8 cellular contexts compared by ENCODE assay signal in the genomic region with DNA sequence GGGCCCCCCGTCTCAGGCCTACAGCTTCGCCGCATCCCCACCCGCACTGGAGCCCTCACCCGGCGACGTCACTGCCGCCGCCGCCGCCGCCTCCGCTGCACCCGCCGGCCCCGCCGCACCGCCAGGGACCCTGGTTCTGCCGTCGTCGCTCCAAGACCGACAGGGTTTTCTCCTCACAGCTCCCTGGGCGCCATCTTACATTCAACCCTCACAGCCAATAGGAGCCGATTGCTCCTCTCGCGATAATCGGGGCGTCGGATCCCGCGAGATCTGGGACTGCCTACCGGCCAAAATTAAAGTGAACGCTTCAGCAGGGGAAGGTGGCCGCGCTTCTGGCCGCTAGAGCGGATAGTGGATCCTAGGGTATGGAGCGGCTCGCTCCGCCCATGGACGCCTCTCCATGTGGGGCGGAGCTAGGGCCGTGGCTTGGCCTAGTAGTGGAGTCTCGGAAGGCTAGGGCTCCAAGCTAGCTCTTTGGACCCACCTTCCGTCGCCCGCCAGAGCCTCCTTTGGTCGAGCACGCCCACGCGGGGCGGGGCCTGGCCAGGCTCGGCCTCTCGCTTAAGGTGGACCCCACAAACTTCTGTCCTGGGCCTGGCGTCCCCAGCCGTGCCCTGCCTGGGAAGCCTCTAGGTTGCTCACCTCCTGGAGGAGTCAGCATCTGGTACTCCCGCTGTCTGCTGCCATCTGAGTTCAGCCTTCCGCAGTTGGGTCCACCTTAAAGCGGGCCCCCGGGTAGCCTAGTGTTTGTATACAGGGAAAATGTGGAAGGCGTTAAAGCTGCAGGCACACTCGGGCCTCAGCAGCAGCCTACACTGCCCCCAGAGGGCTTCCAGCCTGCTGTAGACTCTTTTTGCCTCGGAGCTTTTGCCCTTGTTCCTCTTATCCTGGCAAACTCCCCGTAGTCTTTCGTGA. TPM values are rescaled to one million over a fixed set of nuclear protein-coding genes. Genes with fewer than 3 reads are reported as not detected.
A peak's percentile ranks its signal among the peaks of the same experiment; 100 is the strongest.
DNase-seq lines count a peak whose midpoint lies in the region; ATAC-seq and TF ChIP-seq lines count a peak whose summit lies in the region.

TSS of gene QRICH1 (minus strand) at position 219 of the 915 bp plus-strand sequence. CDS start 17,054 bp downstream, outside the sequence.

- H3K27ac ChIP-seq in C4-2B (peak within 1 kb of the TSS; percentile 89), coronary artery (peak within 1 kb of the TSS; percentile 90 to 97)

- peaks cover 17% of the 10 kb centered on the region for H3K4me1 Mint-ChIP-seq in activated CD4-positive, alpha-beta T cell treated with anti-CD3 and anti-CD28 coated beads, Interleukin-2, amount 10 ng/mL, durations not matched to agents 24 days and 14 days

- intact Hi-C loops in activated CD4-positive, alpha-beta T cell treated with anti-CD3 and anti-CD28 coated beads, Interleukin-2, amount 10 ng/mL, durations not matched to agents 24 days and 14 days (cut with micrococcal nuclease) = loop anchor here (1.0 to 5.0 kb wide), 16 partner anchors 10 to 459 kb away; partner anchors contain the start of genes ARIH2, CCDC71, DAG1 and GPX1

- peak within 1 kb of the TSS; percentile 85 for H3K4me3 ChIP-seq in coronary artery

- peak within 1 kb of the TSS; percentile 97 for H3K27ac Mint-ChIP-seq in activated CD4-positive, alpha-beta T cell treated with anti-CD3 and anti-CD28 coated beads, Interleukin-2, amount 10 ng/mL, durations not matched to agents 24 days and 14 days

- TF ChIP-seq CTCF in C4-2B (conservative IDR thresholded peaks at IDR 0.05) (no peak; the same call in 1 of the 2 replicates), coronary artery (IDR thresholded peaks at IDR 0.05) (no peak)

- H3K27me3 Mint-ChIP-seq in activated CD4-positive, alpha-beta T cell treated with anti-CD3 and anti-CD28 coated beads, Interleukin-2, amount 10 ng/mL, durations not matched to agents 24 days and 14 days = no peaks in the 10 kb centered on the region

- peaks cover 35% of the 10 kb centered on the region for H3K36me3 Mint-ChIP-seq in activated CD4-positive, alpha-beta T cell treated with anti-CD3 and anti-CD28 coated beads, Interleukin-2, amount 10 ng/mL, durations not matched to agents 24 days and 14 days (ENCODE audit: low read depth)

- DNase-seq in NCI-H526 treated with DMSO at 0.1 percent for 48 hours (lab: John Stamatoyannopoulos, UW) = peak; percentile 91
- DNase-seq in activated CD4-positive, alpha-beta T cell treated with anti-CD3 and anti-CD28 coated beads, Interleukin-2, amount 10 ng/mL, durations not matched to agents 24 days and 14 days = peak; percentile 99
- peak; percentile 99 for DNase-seq in coronary artery (ENCODE audit: low spot score)
- peak; percentile 100 for DNase-seq in left kidney (ENCODE audit: low read depth, low spot score)
- DNase-seq in stimulated activated CD4-positive, alpha-beta T cell treated with anti-CD3 and anti-CD28 coated beads, Interleukin-2, amount 100 ng/mL, for 24 hours = peak; percentile 96

- H3K9me3 Mint-ChIP-seq in activated CD4-positive, alpha-beta T cell treated with anti-CD3 and anti-CD28 coated beads, Interleukin-2, amount 10 ng/mL, durations not matched to agents 24 days and 14 days = no peaks in the 10 kb centered on the region

- ATAC-seq in GM19328 (IDR thresholded peaks at IDR 0.05; ENCODE audit: unreplicated experiment) = peak; percentile 73
- ATAC-seq in HG03520 (IDR thresholded peaks at IDR 0.05; ENCODE audit: unreplicated experiment) = peak; percentile 66

- peak within 1 kb of the TSS; percentile 96 for H3K4me3 Mint-ChIP-seq in activated CD4-positive, alpha-beta T cell treated with anti-CD3 and anti-CD28 coated beads, Interleukin-2, amount 10 ng/mL, durations not matched to agents 24 days and 14 days

RNA-seq across cellular contexts. Expression of gene QRICH1, which starts in this region (rescaled TPM):
- total RNA-seq in activated CD4-positive, alpha-beta T cell treated with anti-CD3 and anti-CD28 coated beads, Interleukin-2, amount 10 ng/mL, durations not matched to agents 24 days and 14 days = 138 and 152 TPM in 2 replicates

Comparison
In these comparisons a context has a peak if more than half of its experiments do, and no peak if none do; other contexts are left out.
1. Peak in every context shown above with its lines: DNase-seq, ATAC-seq, H3K4me3 ChIP-seq and H3K27ac ChIP-seq.